24 cellular contexts compared by ENCODE assay signal in genomic region chr2:8379134-8379533, GRCh38.
"Had no signal": no experiment of that assay in that cellular context is flagged by ENCODE, and none has a peak within 500 bp of the region (broad histone marks: within the 10 kb centered on the region; RNA-seq: fewer than 3 reads in every experiment).

No MANE protein-coding gene starts in this region.

- H3K36me3 Mint-ChIP-seq: activated naive CD4-positive, alpha-beta T cell treated with anti-CD3 and anti-CD28 coated beads, Interleukin-2, amount 50 U/mL, for 24 hours; naive thymus-derived CD8-positive, alpha-beta T cell; T-cell had no signal

- H3K9me3 Mint-ChIP-seq: activated naive CD4-positive, alpha-beta T cell treated with anti-CD3 and anti-CD28 coated beads, Interleukin-2, amount 50 U/mL, for 24 hours; activated T-helper 1 cell treated with anti-CD3 and anti-CD28 coated beads, Interleukin-12 subunit alpha, Interleukin-12 subunit beta, Interleukin-2, Interleukin-4 antibody, amounts not matched to agents 30 ng/mL and 10 ng/mL and 1 ng/mL, durations not matched to agents 14 hours and 24 hours and 36 hours; T-cell had no signal

- H3K27me3 ChIP-seq: adrenal gland, ascending aorta, brain microvascular endothelial cell, foreskin keratinocyte, hepatocyte, thyroid gland, upper lobe of right lung had no signal

- H3K27ac ChIP-seq: adrenal gland, ascending aorta, brain microvascular endothelial cell, foreskin keratinocyte, hepatocyte, prostate gland, upper lobe of right lung, WERI-Rb-1 had no signal

- H3K4me3 Mint-ChIP-seq: activated naive CD4-positive, alpha-beta T cell treated with anti-CD3 and anti-CD28 coated beads, Interleukin-2, amount 50 U/mL, for 24 hours; activated T-helper 1 cell treated with anti-CD3 and anti-CD28 coated beads, Interleukin-12 subunit alpha, Interleukin-12 subunit beta, Interleukin-2, Interleukin-4 antibody, amounts not matched to agents 30 ng/mL and 10 ng/mL and 1 ng/mL, durations not matched to agents 14 hours and 24 hours and 36 hours; naive thymus-derived CD8-positive, alpha-beta T cell; T-cell had no signal

- H3K36me3 ChIP-seq: adrenal gland, ascending aorta, brain microvascular endothelial cell, left ventricle myocardium inferior, prostate gland, thyroid gland, upper lobe of right lung, WERI-Rb-1 had no signal

- H2AFZ ChIP-seq: hepatocyte had no signal

- DNase-seq: activated CD4-positive, alpha-beta T cell treated with anti-CD3 and anti-CD28 coated beads for 1 hour; activated CD4-positive, alpha-beta T cell treated with anti-CD3 and anti-CD28 coated beads, Interleukin-2, amount 50 U/mL, for 4 hours; activated CD8-positive, alpha-beta memory T cell treated with anti-CD3 and anti-CD28 coated beads, Interleukin-2, amount 50 U/mL, for 48 hours; activated gamma-delta T cell treated with Interleukin-2 at 50 U/mL for 16 hours; brain microvascular endothelial cell; central memory CD4-positive, alpha-beta T cell; dermis blood vessel endothelial cell; effector memory CD4-positive, alpha-beta T cell; foreskin keratinocyte; kidney glomerular epithelial cell; left ventricle myocardium inferior; naive thymus-derived CD8-positive, alpha-beta T cell; stimulated activated naive CD8-positive, alpha-beta T cell treated with anti-CD3 and anti-CD28 coated beads, Interleukin-15, Interleukin-2, amounts not matched to agents 100 U/mL and 50 U/mL, for 24 hours; T-cell; thyroid gland; upper lobe of right lung; WERI-Rb-1 had no signal

- H3K4me1 ChIP-seq: adrenal gland, ascending aorta, foreskin keratinocyte, prostate gland, thyroid gland, upper lobe of right lung had no signal

- H3K27me3 Mint-ChIP-seq: T-cell had no signal

- H3K27ac Mint-ChIP-seq: activated naive CD4-positive, alpha-beta T cell treated with anti-CD3 and anti-CD28 coated beads, Interleukin-2, amount 50 U/mL, for 24 hours; activated T-helper 1 cell treated with anti-CD3 and anti-CD28 coated beads, Interleukin-12 subunit alpha, Interleukin-12 subunit beta, Interleukin-2, Interleukin-4 antibody, amounts not matched to agents 30 ng/mL and 10 ng/mL and 1 ng/mL, durations not matched to agents 14 hours and 24 hours and 36 hours; naive thymus-derived CD8-positive, alpha-beta T cell; T-cell had no signal

- H3K4me2 ChIP-seq: hepatocyte had no signal

- ATAC-seq: foreskin keratinocyte; naive thymus-derived CD8-positive, alpha-beta T cell; stimulated activated naive CD8-positive, alpha-beta T cell treated with anti-CD3 and anti-CD28 coated beads, Interleukin-15, Interleukin-2, amounts not matched to agents 100 U/mL and 50 U/mL, for 24 hours; T-cell; upper lobe of right lung had no signal

- FAIRE-seq: TTC549 had no signal

- H3K4me3 ChIP-seq: adrenal gland, ascending aorta, hepatocyte, left ventricle myocardium inferior, prostate gland, thyroid gland, upper lobe of right lung had no signal

- H3K9me3 ChIP-seq: adrenal gland, ascending aorta, left ventricle myocardium inferior, prostate gland, thyroid gland, upper lobe of right lung had no signal

- H3K79me2 ChIP-seq: hepatocyte had no signal
